8 cellular contexts compared by ENCODE assay signal in genomic region chr7:158141221-158141582, GRCh38.
"Had no signal": no experiment of that assay in that cellular context is flagged by ENCODE, and none has a peak within 500 bp of the region (broad histone marks: within the 10 kb centered on the region; RNA-seq: fewer than 3 reads in every experiment).

No MANE protein-coding gene starts in this region.

- H3K4me2 ChIP-seq: GM23338 had no signal

- FAIRE-seq: H1, H54, HTR-8/SVneo had no signal

- ATAC-seq: GM23338 had no signal

- DNase-seq: H9, HCEC 1CT, IMR-90, KBM-7 had no signal

- H3K4me3 ChIP-seq: GM23338 had no signal

- H2AFZ ChIP-seq: GM23338 had no signal
